In the genomic region with DNA sequence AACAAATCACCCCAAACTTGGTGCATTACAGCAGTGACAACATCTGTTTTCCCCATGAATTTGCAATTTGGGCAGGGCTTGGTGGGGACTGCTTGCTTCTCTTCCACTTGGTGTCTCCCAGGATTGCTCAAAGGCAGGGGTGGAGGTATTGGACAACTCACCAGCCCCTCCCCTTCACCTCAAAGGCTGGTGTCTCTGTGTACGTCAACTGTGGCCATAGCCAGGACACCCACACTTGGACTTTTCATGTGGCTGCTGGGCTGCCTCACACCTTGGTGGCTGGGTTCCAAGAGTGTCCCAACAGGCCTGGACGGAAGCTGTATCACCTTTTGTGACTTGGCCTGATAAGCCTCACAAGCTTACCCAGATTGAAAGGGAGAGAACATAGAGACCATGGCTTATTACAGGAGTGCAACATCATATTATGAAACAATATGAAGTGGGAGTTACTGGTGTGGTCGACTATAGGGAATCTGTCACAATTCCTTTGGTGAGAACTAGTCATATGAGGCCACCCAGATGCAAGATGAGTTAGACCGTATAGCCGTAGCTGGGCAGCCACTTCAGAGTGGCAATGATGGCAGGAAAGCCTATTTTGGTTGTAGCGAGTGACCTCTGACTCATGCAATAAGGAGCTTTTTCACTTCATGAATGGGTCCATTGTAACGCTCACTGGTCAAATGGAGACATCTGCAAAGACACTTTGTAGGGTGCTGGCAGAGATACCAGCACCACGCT, we compare ENCODE assay signal across 16 cellular contexts.
A peak's percentile ranks its signal among the peaks of the same experiment; 100 is the strongest.
DNase-seq lines count a peak whose midpoint lies in the region; ATAC-seq and TF ChIP-seq lines count a peak whose summit lies in the region.
"Had no signal": no experiment of that assay in that cellular context is flagged by ENCODE, and none has a peak within 500 bp of the region (broad histone marks: within the 10 kb centered on the region; RNA-seq: fewer than 3 reads in every experiment).

No MANE protein-coding gene starts in this region.

- H3K36me3 Mint-ChIP-seq in Calu3 (ENCODE audit: insufficient read depth, unreplicated experiment) = peaks cover 13% of the 10 kb centered on the region
- peaks cover 9% of the 10 kb centered on the region for H3K36me3 Mint-ChIP-seq in effector memory CD8-positive, alpha-beta T cell (ENCODE audit: insufficient read depth)
- H3K36me3 Mint-ChIP-seq in neural progenitor cell = no peaks in the 10 kb centered on the region

- peaks cover 47% of the 10 kb centered on the region for H3K4me1 Mint-ChIP-seq in Calu3 (ENCODE audit: low read depth, unreplicated experiment)
- peaks cover 24 to 31% of the 10 kb centered on the region in 2 donors for H3K4me1 Mint-ChIP-seq in effector memory CD8-positive, alpha-beta T cell (ENCODE audit: low read depth in 2 of 2)
- H3K4me1 Mint-ChIP-seq in neural progenitor cell = peaks cover 30% of the 10 kb centered on the region

- H3K27ac ChIP-seq in Panc1 (ENCODE audit: low read length) = peak overlapping the region; percentile 59
- no peak overlapping the region for H3K27ac ChIP-seq in neural progenitor cell
- H3K27ac ChIP-seq: BLaER1, thoracic aorta, WERI-Rb-1 had no signal

- CTCF ChIA-PET in Calu3 (lab: Charles Lee) (interaction anchor here (0.6 to 1.4 kb wide), 6 partner anchors 9 to 1743 kb away, joined by 3 to 8 read pairs (median 5); no protein-coding TSS in a partner anchor), Panc1 (lab: Charles Lee) (no interaction called here)

- in situ Hi-C loops in Panc1 (cut with HindIII; ENCODE audit: low pct_unique_long_range_greater_than_20kb, low sequenced_read_pairs) = no loop called here

- H2AFZ ChIP-seq in neural progenitor cell (replicated peaks) = no peak overlapping the region

- no peak for TF ChIP-seq CTCF in Calu3 (IDR thresholded peaks at IDR 0.05; ENCODE audit: unreplicated experiment)
- TF ChIP-seq CTCF in Panc1 (IDR thresholded peaks at IDR 0.05) = no peak
- TF ChIP-seq CTCF in neural progenitor cell (IDR thresholded peaks at IDR 0.05) = no peak

- H3K9me3 ChIP-seq in Panc1 (ENCODE audit: control insufficient read depth, insufficient read depth, low read depth, low read length) (no peaks in the 10 kb centered on the region), neural progenitor cell (ENCODE audit: low read depth) (no peaks in the 10 kb centered on the region)
- H3K9me3 ChIP-seq: BLaER1, thoracic aorta had no signal

- no peak overlapping the region for H3K9ac ChIP-seq in neural progenitor cell
- H3K9ac ChIP-seq: BLaER1 had no signal

- H3K4me3 ChIP-seq in Panc1 (ENCODE audit: low read depth in 2 of 2, low read length in 2 of 2) (no peak overlapping the region), neural progenitor cell (no peak overlapping the region)
- H3K4me3 ChIP-seq: BLaER1, thoracic aorta had no signal

- POLR2A ChIA-PET in Panc1 (lab: Charles Lee) = no interaction called here

- DNase-seq in Calu3 = peak; percentile 80
- no peak for DNase-seq in Panc1 (ENCODE audit: low read depth, low spot score)
- DNase-seq in effector memory CD8-positive, alpha-beta T cell = no peak
- DNase-seq in neural progenitor cell (ENCODE audit: low spot score) = no peak
- no peak for DNase-seq in Kasumi-1 (lab: John Stamatoyannopoulos, UW)
- no peak for DNase-seq in SHP77 (lab: John Stamatoyannopoulos, UW)
- no peak for DNase-seq in T1000 (lab: John Stamatoyannopoulos, UW)
- DNase-seq in NOMO-1 (lab: John Stamatoyannopoulos, UW; ENCODE audit: unreplicated experiment in 2 of 2) = no peak
- DNase-seq: activated naive CD4-positive, alpha-beta T cell treated with anti-CD3 and anti-CD28 coated beads, Interleukin-2, amount 10 ng/mL, durations not matched to agents 7 days and 5 days; NCI-H1048; NCI-H2171 treated with DMSO at 0.1 percent for 48 hours; NK-92 treated with Interleukin-12 subunit alpha and Interleukin-12 subunit beta, amount 100 ng/mL, for 24 hours; posterior cingulate gyrus; WERI-Rb-1 had no signal

- peaks cover 5% of the 10 kb centered on the region for H3K9me3 Mint-ChIP-seq in Calu3 (ENCODE audit: low read depth, unreplicated experiment)
- no peaks in the 10 kb centered on the region for H3K9me3 Mint-ChIP-seq in effector memory CD8-positive, alpha-beta T cell
- peaks cover 17% of the 10 kb centered on the region for H3K9me3 Mint-ChIP-seq in neural progenitor cell

- no peaks in the 10 kb centered on the region for H3K79me2 ChIP-seq in neural progenitor cell (ENCODE audit: low read depth)

- no peaks in the 10 kb centered on the region for H4K20me1 ChIP-seq in neural progenitor cell (ENCODE audit: low read depth)
- H4K20me1 ChIP-seq: BLaER1 had no signal

- H3K4me3 Mint-ChIP-seq in Calu3 (ENCODE audit: low read depth, unreplicated experiment) (no peak overlapping the region), neural progenitor cell (peak overlapping the region; percentile 65)
- H3K4me3 Mint-ChIP-seq in effector memory CD8-positive, alpha-beta T cell = peak overlapping the region in 1 of 2 donors; percentile 19
- H3K4me3 Mint-ChIP-seq: activated naive CD4-positive, alpha-beta T cell treated with anti-CD3 and anti-CD28 coated beads, Interleukin-2, amount 10 ng/mL, durations not matched to agents 7 days and 5 days had no signal

- BruUV-seq in Calu3 (replicated peaks; lab: Mats Ljungman, UMichigan) = TSS peak; percentile 89
- BruUV-seq in Panc1 (replicated peaks; lab: Mats Ljungman, UMichigan) = no TSS peak

- no peaks in the 10 kb centered on the region for H3K36me3 ChIP-seq in Panc1 (ENCODE audit: control insufficient read depth, insufficient read depth, low read length)
- no peaks in the 10 kb centered on the region for H3K36me3 ChIP-seq in neural progenitor cell
- H3K36me3 ChIP-seq: BLaER1, thoracic aorta, WERI-Rb-1 had no signal

- intact Hi-C loops in Calu3 (cut with micrococcal nuclease; ENCODE audit: unreplicated experiment) = no loop called here
- intact Hi-C loops in Panc1 (cut with micrococcal nuclease; ENCODE audit: unreplicated experiment) = no loop called here

- H3K4me1 ChIP-seq in Panc1 (ENCODE audit: control insufficient read depth, insufficient read depth, low read length) (no peaks in the 10 kb centered on the region; the same call in 1 of the 2 replicates), neural progenitor cell (no peaks in the 10 kb centered on the region)
- H3K4me1 ChIP-seq: BLaER1 had no signal

- ATAC-seq in Panc1 = peak; percentile 45; the same call in 1 of the 2 replicates
- ATAC-seq in effector memory CD8-positive, alpha-beta T cell (replicated peaks) = no peak

- H3F3A ChIP-seq in neural progenitor cell (ENCODE audit: low read depth) = no peaks in the 10 kb centered on the region

- no peak overlapping the region for H3K4me2 ChIP-seq in neural progenitor cell
- H3K4me2 ChIP-seq: BLaER1 had no signal

- peak overlapping the region; percentile 81 for H3K27ac Mint-ChIP-seq in Calu3 (ENCODE audit: unreplicated experiment)
- H3K27ac Mint-ChIP-seq in effector memory CD8-positive, alpha-beta T cell = peak overlapping the region; percentile 58 to 81
- peak overlapping the region; percentile 78 for H3K27ac Mint-ChIP-seq in neural progenitor cell
- H3K27ac Mint-ChIP-seq: activated naive CD4-positive, alpha-beta T cell treated with anti-CD3 and anti-CD28 coated beads, Interleukin-2, amount 10 ng/mL, durations not matched to agents 7 days and 5 days had no signal

- no peaks in the 10 kb centered on the region for H3K27me3 ChIP-seq in Panc1 (ENCODE audit: control insufficient read depth, insufficient read depth, low read length)
- no peaks in the 10 kb centered on the region for H3K27me3 ChIP-seq in neural progenitor cell
- H3K27me3 ChIP-seq: BLaER1 had no signal

- H3K27me3 Mint-ChIP-seq in Calu3 (ENCODE audit: unreplicated experiment) (no peaks in the 10 kb centered on the region), neural progenitor cell (ENCODE audit: insufficient read depth, low read depth) (peaks cover 22% of the 10 kb centered on the region)
- no peaks in the 10 kb centered on the region for H3K27me3 Mint-ChIP-seq in effector memory CD8-positive, alpha-beta T cell
